In genomic region chr3:46089237-46090011, GRCh38 we compare ENCODE assay signal across 8 cellular contexts.
DNase-seq lines count a peak whose midpoint lies in the region; ATAC-seq and TF ChIP-seq lines count a peak whose summit lies in the region.

No MANE protein-coding gene starts in this region.

- H3K9me3 ChIP-seq in left lung = no peaks in the 10 kb centered on the region
- no peaks in the 10 kb centered on the region for H3K9me3 ChIP-seq in aorta (ENCODE audit: control insufficient read depth, low read length)

- intact Hi-C loops in left lung (cut with DNase I) (loop anchor here in 1 of 2 donors (5.0 to 10.0 kb wide), 2 partner anchors 123 to 285 kb away; partner anchors contain the start of gene CCR5), aorta (cut with DNase I) (no loop called here)

- WGBS in aorta, 2 donors = 92 to 94% methylated on average over 5 of the region's 5 CpGs

- ATAC-seq in GM18868 (IDR thresholded peaks at IDR 0.05; ENCODE audit: unreplicated experiment) (peak; percentile 76), HG03575 (IDR thresholded peaks at IDR 0.05; ENCODE audit: extremely low read depth, insufficient number of reproducible peaks, low FRiP score, unreplicated experiment) (peak; percentile 36), left lung (peak; percentile 84), aorta (ENCODE audit: low FRiP score) (peak; percentile 71), GM21619 (IDR thresholded peaks at IDR 0.05; ENCODE audit: unreplicated experiment) (no peak)

- H3K4me3 ChIP-seq in left lung (no peak overlapping the region), aorta (ENCODE audit: low read length in 2 of 2) (no peak overlapping the region), H7 (ENCODE audit: insufficient read depth, low read depth, low read length) (no peak overlapping the region)

- DNase-seq in A172 (ENCODE audit: low spot score) (peak; percentile 89), anterior cingulate cortex (lab: John Stamatoyannopoulos, UW) (peak in 42 of 58 donors; percentile 12 to 75 (median 36)), left lung (peak; percentile 84 to 89), aorta (peak; percentile 79 to 90), H7 (no peak)

- H3K27ac ChIP-seq in left lung = peak overlapping the region; percentile 67 to 97
- H3K27ac ChIP-seq in aorta (ENCODE audit: low read depth in 1 of 2, low read length in 2 of 2) = no peak overlapping the region

- H3K36me3 ChIP-seq in left lung = no peaks in the 10 kb centered on the region
- no peaks in the 10 kb centered on the region for H3K36me3 ChIP-seq in aorta (ENCODE audit: control insufficient read depth in 1 of 2, insufficient read depth in 2 of 2, low read length in 1 of 2)
- H3K36me3 ChIP-seq in H7 (replicated peaks; ENCODE audit: control insufficient read depth, insufficient read depth, low read length) = no peaks in the 10 kb centered on the region

- peaks cover 5 to 79% of the 10 kb centered on the region in 2 donors for H3K4me1 ChIP-seq in left lung
- no peaks in the 10 kb centered on the region for H3K4me1 ChIP-seq in aorta (ENCODE audit: control insufficient read depth in 1 of 2, insufficient read depth in 2 of 2, low read length in 2 of 2)

- H3K27me3 ChIP-seq in left lung (no peaks in the 10 kb centered on the region), aorta (ENCODE audit: control insufficient read depth in 1 of 2, insufficient read depth in 2 of 2, low read length in 1 of 2) (no peaks in the 10 kb centered on the region), H7 (ENCODE audit: control insufficient read depth, insufficient read depth, low read length) (no peaks in the 10 kb centered on the region)

- no peak for TF ChIP-seq CTCF in left lung (IDR thresholded peaks at IDR 0.05)

Comparison
In these comparisons a context has a peak if more than half of its experiments do, and no peak if none do; other contexts are left out.
1. H3K27ac ChIP-seq: peak in left lung (2 of 2); none in aorta (0 of 2).